In genomic region chr17:82491533-82491932, GRCh38 we compare ENCODE assay signal across 28 cellular contexts.
"Had no signal": no experiment of that assay in that cellular context is flagged by ENCODE, and none has a peak within 500 bp of the region (broad histone marks: within the 10 kb centered on the region; RNA-seq: fewer than 3 reads in every experiment).

No MANE protein-coding gene starts in this region.

- H3K79me2 ChIP-seq: hepatocyte had no signal

- ATAC-seq: activated CD4-positive, CD25-positive, alpha-beta regulatory T cell treated with anti-CD3 and anti-CD28 coated beads, Interleukin-2, amount 50 U/mL, for 24 hours; gastrocnemius medialis; left colon; stimulated activated naive B cell treated with anti-CD40 and anti-IgM and Interleukin-4, amounts not matched to agents 10 μg/mL and 1 μg/mL and 100 μg/mL, for 72 hours; upper lobe of right lung had no signal

- H3K4me3 Mint-ChIP-seq: activated naive CD4-positive, alpha-beta T cell treated with anti-CD3 and anti-CD28 coated beads for 36 hours; naive B cell; stimulated activated naive B cell treated with anti-CD40 and anti-IgM and Interleukin-4, amounts not matched to agents 10 μg/mL and 1 μg/mL and 100 μg/mL, for 72 hours had no signal

- H3K4me2 ChIP-seq: hepatocyte had no signal

- H3K27me3 ChIP-seq: brain microvascular endothelial cell, dorsolateral prefrontal cortex, gastrocnemius medialis, hepatocyte, right atrium auricular region, stomach, thyroid gland, upper lobe of right lung had no signal

- H3K36me3 Mint-ChIP-seq: naive B cell had no signal

- H3K27ac ChIP-seq: brain microvascular endothelial cell, gastrocnemius medialis, hepatocyte, right atrium auricular region, thyroid gland, upper lobe of right lung had no signal

- DNase-seq: activated CD4-positive, alpha-beta T cell treated with anti-CD3 and anti-CD28 coated beads for 48 hours; activated CD4-positive, alpha-beta T cell treated with anti-CD3 and anti-CD28 coated beads, Interleukin-2, amount 50 U/mL, for 48 hours; activated CD8-positive, alpha-beta memory T cell treated with anti-CD3 and anti-CD28 coated beads for 24 hours; activated effector memory CD4-positive, alpha-beta T cell treated with Interleukin-2 at 50 U/mL for 16 hours; activated naive CD4-positive, alpha-beta T cell treated with anti-CD3 and anti-CD28 coated beads for 36 hours; amniotic stem cell; brain microvascular endothelial cell; effector memory CD4-positive, alpha-beta T cell; erythroblast; gastrocnemius medialis; glutamatergic neuron; kidney; left colon; mammary epithelial cell; naive B cell; occipital lobe; stimulated activated CD4-positive, alpha-beta T cell treated with anti-CD3 and anti-CD28 coated beads, Interleukin-15, amount 100 ng/mL, for 24 hours; stimulated activated CD4-positive, alpha-beta T cell treated with anti-CD3 and anti-CD28 coated beads, Interleukin-2, amount 100 ng/mL, for 24 hours; stimulated activated naive B cell treated with anti-CD40 and anti-IgM and Interleukin-4, amounts not matched to agents 10 μg/mL and 1 μg/mL and 100 μg/mL, for 72 hours; stomach; thyroid gland; upper lobe of right lung had no signal

- H2AFZ ChIP-seq: hepatocyte had no signal

- H3K9me3 Mint-ChIP-seq: activated naive CD4-positive, alpha-beta T cell treated with anti-CD3 and anti-CD28 coated beads for 36 hours; stimulated activated naive B cell treated with anti-CD40 and anti-IgM and Interleukin-4, amounts not matched to agents 10 μg/mL and 1 μg/mL and 100 μg/mL, for 72 hours had no signal

- FAIRE-seq: astrocyte, kidney had no signal

- H3K9me3 ChIP-seq: gastrocnemius medialis, right atrium auricular region, stomach, thyroid gland, upper lobe of right lung had no signal

- H3K4me3 ChIP-seq: coronary artery, dorsolateral prefrontal cortex, gastrocnemius medialis, hepatocyte, right atrium auricular region, stomach, thyroid gland, upper lobe of right lung had no signal

- H3K27ac Mint-ChIP-seq: activated naive CD4-positive, alpha-beta T cell treated with anti-CD3 and anti-CD28 coated beads for 36 hours; stimulated activated naive B cell treated with anti-CD40 and anti-IgM and Interleukin-4, amounts not matched to agents 10 μg/mL and 1 μg/mL and 100 μg/mL, for 72 hours had no signal
